ENCODE assay signal across 8 cellular contexts in the genomic region with DNA sequence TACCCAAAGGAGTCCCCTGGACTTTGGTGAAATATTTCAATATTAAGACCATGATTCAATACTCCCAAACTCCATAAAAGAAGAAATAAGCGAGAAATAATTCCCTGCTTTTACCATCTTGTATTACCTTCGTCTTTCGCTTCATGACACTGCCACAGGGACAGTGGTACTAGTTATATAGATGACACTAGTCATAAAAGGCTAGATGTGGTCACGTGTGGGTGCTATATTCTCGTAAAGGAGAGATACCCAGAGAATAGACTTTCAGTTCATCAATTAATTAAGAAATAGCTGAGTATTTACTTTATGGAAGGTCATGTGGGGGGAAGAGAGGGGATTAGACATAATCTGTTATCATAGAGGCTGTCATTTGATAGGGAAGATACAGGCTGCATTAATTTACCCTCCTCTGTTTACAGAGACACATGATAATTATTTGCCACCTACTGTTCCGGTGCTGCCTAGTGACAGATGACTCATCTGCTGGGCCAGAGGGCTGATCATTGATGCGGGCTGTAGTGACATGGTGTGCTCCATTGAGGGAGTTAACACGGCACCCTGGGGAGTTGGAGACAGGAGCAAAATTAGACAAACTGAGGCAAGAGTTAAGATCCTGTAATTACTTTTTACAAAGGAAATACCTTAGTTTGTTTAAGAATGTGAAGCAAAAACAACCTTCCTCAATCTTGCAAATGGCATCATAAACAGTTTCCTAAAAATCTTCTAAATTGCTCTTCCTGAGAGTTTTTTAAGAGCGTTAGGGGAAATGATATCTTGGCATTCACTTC.
DNase-seq lines count a peak whose midpoint lies in the region; ATAC-seq and TF ChIP-seq lines count a peak whose summit lies in the region.

No MANE protein-coding gene starts in this region.

- H3K9me3 Mint-ChIP-seq in GM23338 = no peaks in the 10 kb centered on the region
- no peaks in the 10 kb centered on the region for H3K9me3 Mint-ChIP-seq in immature natural killer cell

- no peak overlapping the region for H2AFZ ChIP-seq in GM23338

- H3K27me3 Mint-ChIP-seq in GM23338 (ENCODE audit: insufficient read depth, low read depth, poor library complexity) (no peaks in the 10 kb centered on the region), immature natural killer cell (ENCODE audit: low read depth in 3 of 3) (peaks cover 0 to 2% (median 0%) of the 10 kb centered on the region in 3 donors)

- H3K36me3 Mint-ChIP-seq in GM23338 (ENCODE audit: low read depth) = peaks cover 32% of the 10 kb centered on the region
- H3K36me3 Mint-ChIP-seq in immature natural killer cell = peaks cover 26 to 61% (median 45%) of the 10 kb centered on the region in 3 donors

- H3K36me3 ChIP-seq in GM23338 (ENCODE audit: insufficient read depth) (0 out of 2 replicates have a peak, but pooled peaks cover 6% of the 10 kb centered on the region), neutrophil (peaks cover 82% of the 10 kb centered on the region), SJCRH30 (peaks cover 44% of the 10 kb centered on the region)

- no peak overlapping the region for H3K4me2 ChIP-seq in GM23338

- H4K20me1 ChIP-seq in GM23338 (replicated peaks; ENCODE audit: insufficient read depth) = no peaks in the 10 kb centered on the region

- TF ChIP-seq CTCF in GM23338 (conservative IDR thresholded peaks at IDR 0.05; ENCODE audit: low read depth in 2 of 2) (no peak), neutrophil (IDR thresholded peaks at IDR 0.05) (no peak)

- H3K4me3 Mint-ChIP-seq in GM23338 (no peak overlapping the region), immature natural killer cell (no peak overlapping the region)

- DNase-seq in GM23338 (ENCODE audit: low spot score) (no peak), SK-MEL-5 (ENCODE audit: low read depth, low spot score) (peak; percentile 33), NCI-H1105 treated with DMSO at 0.1 percent for 48 hours (lab: John Stamatoyannopoulos, UW) (no peak), activated gamma-delta T cell (lab: John Stamatoyannopoulos, UW) (no peak), SJCRH30 (no peak), immature natural killer cell (no peak)

- H3K4me1 ChIP-seq in GM23338 (ENCODE audit: insufficient read depth) (peaks cover 13% of the 10 kb centered on the region), neutrophil (ENCODE audit: control insufficient read depth in 1 of 2, insufficient read depth in 1 of 2, low read depth in 1 of 2, low read length in 1 of 2) (peaks cover 26 to 39% of the 10 kb centered on the region in 2 experiments), SJCRH30 (no peaks in the 10 kb centered on the region)

- H3K27ac Mint-ChIP-seq in GM23338 (no peak overlapping the region), immature natural killer cell (peak overlapping the region in 3 of 6 donors; percentile 43 to 72 (median 51))

- H3K27ac ChIP-seq in GM23338 (ENCODE audit: low read depth) = no peak overlapping the region
- peak overlapping the region; percentile 1 for H3K27ac ChIP-seq in neutrophil
- H3K27ac ChIP-seq in SJCRH30 = no peak overlapping the region

- H3K4me1 Mint-ChIP-seq in GM23338 = peaks cover 11% of the 10 kb centered on the region
- H3K4me1 Mint-ChIP-seq in immature natural killer cell = peaks cover 8 to 23% of the 10 kb centered on the region in 2 donors

- no peaks in the 10 kb centered on the region for H3K27me3 ChIP-seq in GM23338 (ENCODE audit: insufficient read depth)
- H3K27me3 ChIP-seq in neutrophil = no peaks in the 10 kb centered on the region
- H3K27me3 ChIP-seq in SJCRH30 = no peaks in the 10 kb centered on the region

- ATAC-seq in GM18861 (IDR thresholded peaks at IDR 0.05; ENCODE audit: unreplicated experiment) (peak; percentile 76), GM23338 (peak; percentile 36; the same call in 2 of the 3 replicates)

- no peaks in the 10 kb centered on the region for H3F3A ChIP-seq in GM23338 (replicated peaks; ENCODE audit: low read depth)

- H3K79me2 ChIP-seq in GM23338 (replicated peaks; ENCODE audit: insufficient read depth) = no peaks in the 10 kb centered on the region

- H3K9me2 ChIP-seq in GM23338 (ENCODE audit: insufficient read depth) = no peaks in the 10 kb centered on the region

- H3K9me3 ChIP-seq in neutrophil = no peaks in the 10 kb centered on the region
- H3K9me3 ChIP-seq in SJCRH30 (replicated peaks) = no peaks in the 10 kb centered on the region

- in situ Hi-C loops in SK-MEL-5 (cut with HindIII; ENCODE audit: low pct_unique_long_range_greater_than_20kb, low sequenced_read_pairs) = no loop called here

- H3K4me3 ChIP-seq in GM23338 (no peak overlapping the region), neutrophil (ENCODE audit: low read depth in 1 of 2, low read length in 1 of 2) (no peak overlapping the region), SJCRH30 (no peak overlapping the region)

TF ChIP-seq in GM23338, 12 proteins besides CTCF, POLR2A, EP300 and RAD21:
- TF ChIP-seq EZH2 (IDR thresholded peaks at IDR 0.05; ENCODE audit: low read depth, unreplicated experiment) (no peak), CREB1 (CRISPR knock-in tag; IDR thresholded peaks at IDR 0.05; ENCODE audit: low read depth) (0 out of 2 replicates have a peak, but pooled peaks have one; percentile 5), ZNF331 (CRISPR knock-in tag; IDR thresholded peaks at IDR 0.05; ENCODE audit: low read depth) (no peak), POLR2AphosphoS5 (IDR thresholded peaks at IDR 0.05; ENCODE audit: low read depth) (no peak)
- TF ChIP-seq, protein P1, sequence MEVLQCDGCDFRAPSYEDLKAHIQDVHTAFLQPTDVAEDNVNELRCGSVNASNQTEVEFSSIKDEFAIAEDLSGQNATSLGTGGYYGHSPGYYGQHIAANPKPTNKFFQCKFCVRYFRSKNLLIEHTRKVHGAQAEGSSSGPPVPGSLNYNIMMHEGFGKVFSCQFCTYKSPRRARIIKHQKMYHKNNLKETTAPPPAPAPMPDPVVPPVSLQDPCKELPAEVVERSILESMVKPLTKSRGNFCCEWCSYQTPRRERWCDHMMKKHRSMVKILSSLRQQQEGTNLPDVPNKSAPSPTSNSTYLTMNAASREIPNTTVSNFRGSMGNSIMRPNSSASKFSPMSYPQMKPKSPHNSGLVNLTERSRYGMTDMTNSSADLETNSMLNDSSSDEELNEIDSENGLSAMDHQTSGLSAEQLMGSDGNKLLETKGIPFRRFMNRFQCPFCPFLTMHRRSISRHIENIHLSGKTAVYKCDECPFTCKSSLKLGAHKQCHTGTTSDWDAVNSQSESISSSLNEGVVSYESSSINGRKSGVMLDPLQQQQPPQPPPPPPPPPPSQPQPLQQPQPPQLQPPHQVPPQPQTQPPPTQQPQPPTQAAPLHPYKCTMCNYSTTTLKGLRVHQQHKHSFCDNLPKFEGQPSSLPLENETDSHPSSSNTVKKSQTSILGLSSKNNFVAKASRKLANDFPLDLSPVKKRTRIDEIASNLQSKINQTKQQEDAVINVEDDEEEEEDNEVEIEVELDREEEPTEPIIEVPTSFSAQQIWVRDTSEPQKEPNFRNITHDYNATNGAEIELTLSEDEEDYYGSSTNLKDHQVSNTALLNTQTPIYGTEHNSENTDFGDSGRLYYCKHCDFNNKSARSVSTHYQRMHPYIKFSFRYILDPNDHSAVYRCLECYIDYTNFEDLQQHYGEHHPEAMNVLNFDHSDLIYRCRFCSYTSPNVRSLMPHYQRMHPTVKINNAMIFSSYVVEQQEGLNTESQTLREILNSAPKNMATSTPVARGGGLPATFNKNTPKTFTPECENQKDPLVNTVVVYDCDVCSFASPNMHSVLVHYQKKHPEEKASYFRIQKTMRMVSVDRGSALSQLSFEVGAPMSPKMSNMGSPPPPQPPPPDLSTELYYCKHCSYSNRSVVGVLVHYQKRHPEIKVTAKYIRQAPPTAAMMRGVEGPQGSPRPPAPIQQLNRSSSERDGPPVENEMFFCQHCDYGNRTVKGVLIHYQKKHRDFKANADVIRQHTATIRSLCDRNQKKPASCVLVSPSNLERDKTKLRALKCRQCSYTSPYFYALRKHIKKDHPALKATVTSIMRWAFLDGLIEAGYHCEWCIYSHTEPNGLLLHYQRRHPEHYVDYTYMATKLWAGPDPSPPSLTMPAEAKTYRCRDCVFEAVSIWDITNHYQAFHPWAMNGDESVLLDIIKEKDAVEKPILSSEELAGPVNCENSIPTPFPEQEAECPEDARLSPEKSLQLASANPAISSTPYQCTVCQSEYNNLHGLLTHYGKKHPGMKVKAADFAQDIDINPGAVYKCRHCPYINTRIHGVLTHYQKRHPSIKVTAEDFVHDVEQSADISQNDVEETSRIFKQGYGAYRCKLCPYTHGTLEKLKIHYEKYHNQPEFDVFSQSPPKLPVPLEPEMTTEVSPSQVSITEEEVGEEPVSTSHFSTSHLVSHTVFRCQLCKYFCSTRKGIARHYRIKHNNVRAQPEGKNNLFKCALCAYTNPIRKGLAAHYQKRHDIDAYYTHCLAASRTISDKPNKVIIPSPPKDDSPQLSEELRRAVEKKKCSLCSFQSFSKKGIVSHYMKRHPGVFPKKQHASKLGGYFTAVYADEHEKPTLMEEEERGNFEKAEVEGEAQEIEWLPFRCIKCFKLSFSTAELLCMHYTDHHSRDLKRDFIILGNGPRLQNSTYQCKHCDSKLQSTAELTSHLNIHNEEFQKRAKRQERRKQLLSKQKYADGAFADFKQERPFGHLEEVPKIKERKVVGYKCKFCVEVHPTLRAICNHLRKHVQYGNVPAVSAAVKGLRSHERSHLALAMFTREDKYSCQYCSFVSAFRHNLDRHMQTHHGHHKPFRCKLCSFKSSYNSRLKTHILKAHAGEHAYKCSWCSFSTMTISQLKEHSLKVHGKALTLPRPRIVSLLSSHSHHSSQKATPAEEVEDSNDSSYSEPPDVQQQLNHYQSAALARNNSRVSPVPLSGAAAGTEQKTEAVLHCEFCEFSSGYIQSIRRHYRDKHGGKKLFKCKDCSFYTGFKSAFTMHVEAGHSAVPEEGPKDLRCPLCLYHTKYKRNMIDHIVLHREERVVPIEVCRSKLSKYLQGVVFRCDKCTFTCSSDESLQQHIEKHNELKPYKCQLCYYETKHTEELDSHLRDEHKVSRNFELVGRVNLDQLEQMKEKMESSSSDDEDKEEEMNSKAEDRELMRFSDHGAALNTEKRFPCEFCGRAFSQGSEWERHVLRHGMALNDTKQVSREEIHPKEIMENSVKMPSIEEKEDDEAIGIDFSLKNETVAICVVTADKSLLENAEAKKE (CRISPR knock-in tag; IDR thresholded peaks at IDR 0.05) = no peak
